In the genomic region with DNA sequence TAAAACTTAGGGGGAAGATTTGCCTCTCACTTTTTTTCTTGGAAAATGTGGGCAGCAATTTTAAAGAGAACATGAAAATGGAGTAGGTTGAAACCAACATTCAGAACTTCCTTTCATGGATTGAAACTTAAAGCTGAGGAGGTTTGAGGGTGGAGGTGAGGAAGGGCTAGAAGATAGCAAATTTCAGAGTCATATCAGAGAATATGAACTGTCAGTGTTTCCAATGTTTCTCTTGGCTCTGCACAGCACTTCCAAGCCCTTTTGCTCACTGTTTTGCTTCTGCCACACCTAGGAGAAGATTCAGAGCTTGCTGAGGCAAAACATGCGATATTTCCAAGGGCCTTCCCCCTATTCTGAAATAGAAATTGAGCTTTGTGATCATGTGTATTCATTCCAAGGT, we compare ENCODE assay signal across 8 cellular contexts.
A peak's percentile ranks its signal among the peaks of the same experiment; 100 is the strongest.
DNase-seq lines count a peak whose midpoint lies in the region; ATAC-seq and TF ChIP-seq lines count a peak whose summit lies in the region.

No MANE protein-coding gene starts in this region.

- TF ChIP-seq POLR2A in erythroblast (IDR thresholded peaks at IDR 0.05; ENCODE audit: low read length) = no peak

- peak overlapping the region; percentile 64 to 94 for H3K4me3 ChIP-seq in foreskin fibroblast (ENCODE audit: low read depth in 1 of 2, low read length in 2 of 2)

- H3K4me3 Mint-ChIP-seq in Calu3 (ENCODE audit: low read depth, unreplicated experiment) (peak overlapping the region; percentile 81), progenitor cell of endocrine pancreas (ENCODE audit: low read depth) (peak overlapping the region; percentile 94)
- H3K4me3 Mint-ChIP-seq in activated CD4-positive, alpha-beta memory T cell treated with anti-CD3 and anti-CD28 coated beads for 36 hours = no peak overlapping the region
- no peak overlapping the region for H3K4me3 Mint-ChIP-seq in stimulated activated naive B cell treated with anti-CD40 and anti-IgM and Interleukin-4, amounts not matched to agents 10 μg/mL and 1 μg/mL and 100 μg/mL, for 72 hours
- no peak overlapping the region for H3K4me3 Mint-ChIP-seq in effector memory CD8-positive, alpha-beta T cell

- H3K9me3 Mint-ChIP-seq in Calu3 (ENCODE audit: low read depth, unreplicated experiment) (no peaks in the 10 kb centered on the region), progenitor cell of endocrine pancreas (ENCODE audit: low read depth) (no peaks in the 10 kb centered on the region)
- H3K9me3 Mint-ChIP-seq in activated CD4-positive, alpha-beta memory T cell treated with anti-CD3 and anti-CD28 coated beads for 36 hours = no peaks in the 10 kb centered on the region
- H3K9me3 Mint-ChIP-seq in stimulated activated naive B cell treated with anti-CD40 and anti-IgM and Interleukin-4, amounts not matched to agents 10 μg/mL and 1 μg/mL and 100 μg/mL, for 72 hours = no peaks in the 10 kb centered on the region
- no peaks in the 10 kb centered on the region for H3K9me3 Mint-ChIP-seq in effector memory CD8-positive, alpha-beta T cell

- H3K27ac Mint-ChIP-seq in Calu3 (ENCODE audit: unreplicated experiment) = peak overlapping the region; percentile 97
- peak overlapping the region; percentile 5 for H3K27ac Mint-ChIP-seq in activated CD4-positive, alpha-beta memory T cell treated with anti-CD3 and anti-CD28 coated beads for 36 hours
- H3K27ac Mint-ChIP-seq in progenitor cell of endocrine pancreas = peak overlapping the region; percentile 89
- no peak overlapping the region for H3K27ac Mint-ChIP-seq in stimulated activated naive B cell treated with anti-CD40 and anti-IgM and Interleukin-4, amounts not matched to agents 10 μg/mL and 1 μg/mL and 100 μg/mL, for 72 hours
- H3K27ac Mint-ChIP-seq in effector memory CD8-positive, alpha-beta T cell = no peak overlapping the region

- intact Hi-C loops in Calu3 (cut with micrococcal nuclease; ENCODE audit: unreplicated experiment) = loop anchor here (2.0 kb wide), 2 partner anchors 39 to 93 kb away; no protein-coding TSS in a partner anchor
- intact Hi-C loops in activated CD4-positive, alpha-beta memory T cell treated with anti-CD3 and anti-CD28 coated beads for 36 hours (cut with micrococcal nuclease) = loop anchor here (2.0 kb wide), 2 partner anchors 137 to 281 kb away; partner anchors contain the start of gene AOPEP

- no peaks in the 10 kb centered on the region for H3K27me3 Mint-ChIP-seq in Calu3 (ENCODE audit: unreplicated experiment)
- peaks cover 14% of the 10 kb centered on the region for H3K27me3 Mint-ChIP-seq in activated CD4-positive, alpha-beta memory T cell treated with anti-CD3 and anti-CD28 coated beads for 36 hours
- H3K27me3 Mint-ChIP-seq in progenitor cell of endocrine pancreas = no peaks in the 10 kb centered on the region
- peaks cover 13 to 22% of the 10 kb centered on the region in 2 donors for H3K27me3 Mint-ChIP-seq in stimulated activated naive B cell treated with anti-CD40 and anti-IgM and Interleukin-4, amounts not matched to agents 10 μg/mL and 1 μg/mL and 100 μg/mL, for 72 hours
- H3K27me3 Mint-ChIP-seq in effector memory CD8-positive, alpha-beta T cell = peaks cover 9 to 17% of the 10 kb centered on the region in 2 donors

- CTCF ChIA-PET in Calu3 (lab: Charles Lee) = interaction anchor here (0.6 kb wide), 1 partner anchor 139 kb away, joined by 3 read pairs; no protein-coding TSS in a partner anchor
- CTCF ChIA-PET in activated CD4-positive, alpha-beta memory T cell treated with anti-CD3 and anti-CD28 coated beads for 36 hours (lab: Charles Lee) = interaction anchor here (1.1 to 2.0 kb wide), 3 partner anchors 124 to 326 kb away, joined by 3 to 5 read pairs (median 4); no protein-coding TSS in a partner anchor

- no peak for TF ChIP-seq CTCF in Calu3 (IDR thresholded peaks at IDR 0.05; ENCODE audit: unreplicated experiment)
- no peak for TF ChIP-seq CTCF in foreskin fibroblast (IDR thresholded peaks at IDR 0.05; ENCODE audit: low read depth, low read length)
- no peak for TF ChIP-seq CTCF in progenitor cell of endocrine pancreas (IDR thresholded peaks at IDR 0.05; ENCODE audit: unreplicated experiment)

- POLR2A ChIA-PET in activated CD4-positive, alpha-beta memory T cell treated with anti-CD3 and anti-CD28 coated beads for 36 hours (lab: Charles Lee) = interaction anchor here (0.7 kb wide), 1 partner anchor 129 kb away, joined by 3 read pairs; no protein-coding TSS in a partner anchor

- H3K36me3 Mint-ChIP-seq in Calu3 (ENCODE audit: insufficient read depth, unreplicated experiment) (peaks cover 75% of the 10 kb centered on the region), progenitor cell of endocrine pancreas (ENCODE audit: insufficient read depth) (peaks cover 10% of the 10 kb centered on the region)
- H3K36me3 Mint-ChIP-seq in activated CD4-positive, alpha-beta memory T cell treated with anti-CD3 and anti-CD28 coated beads for 36 hours = peaks cover 2% of the 10 kb centered on the region
- peaks cover 2 to 3% of the 10 kb centered on the region in 2 donors for H3K36me3 Mint-ChIP-seq in stimulated activated naive B cell treated with anti-CD40 and anti-IgM and Interleukin-4, amounts not matched to agents 10 μg/mL and 1 μg/mL and 100 μg/mL, for 72 hours
- peaks cover 5% of the 10 kb centered on the region for H3K36me3 Mint-ChIP-seq in effector memory CD8-positive, alpha-beta T cell (ENCODE audit: insufficient read depth)

- BruUV-seq in Calu3 (replicated peaks; lab: Mats Ljungman, UMichigan) = no TSS peak

- H3K4me1 Mint-ChIP-seq in Calu3 (ENCODE audit: low read depth, unreplicated experiment) = peaks cover 22% of the 10 kb centered on the region
- H3K4me1 Mint-ChIP-seq in activated CD4-positive, alpha-beta memory T cell treated with anti-CD3 and anti-CD28 coated beads for 36 hours (ENCODE audit: low read depth) = peaks cover 28% of the 10 kb centered on the region
- peaks cover 42% of the 10 kb centered on the region for H3K4me1 Mint-ChIP-seq in progenitor cell of endocrine pancreas (ENCODE audit: low read depth)
- peaks cover 6 to 7% of the 10 kb centered on the region in 2 donors for H3K4me1 Mint-ChIP-seq in stimulated activated naive B cell treated with anti-CD40 and anti-IgM and Interleukin-4, amounts not matched to agents 10 μg/mL and 1 μg/mL and 100 μg/mL, for 72 hours
- peaks cover 2 to 5% of the 10 kb centered on the region in 2 donors for H3K4me1 Mint-ChIP-seq in effector memory CD8-positive, alpha-beta T cell (ENCODE audit: low read depth in 2 of 2)

- DNase-seq in Calu3 (no peak), foreskin fibroblast (peak in 1 of 2 donors; percentile 65), progenitor cell of endocrine pancreas (ENCODE audit: low spot score, unreplicated experiment) (no peak), ecto neural progenitor cell (ENCODE audit: low spot score) (no peak), erythroblast (lab: John Stamatoyannopoulos, UW) (no peak)
- no peak for DNase-seq in activated CD4-positive, alpha-beta memory T cell treated with anti-CD3 and anti-CD28 coated beads for 36 hours
- DNase-seq in stimulated activated naive B cell treated with anti-CD40 and anti-IgM and Interleukin-4, amounts not matched to agents 10 μg/mL and 1 μg/mL and 100 μg/mL, for 72 hours = no peak
- DNase-seq in effector memory CD8-positive, alpha-beta T cell = no peak

- ATAC-seq in stimulated activated naive B cell treated with anti-CD40 and anti-IgM and Interleukin-4, amounts not matched to agents 10 μg/mL and 1 μg/mL and 100 μg/mL, for 72 hours (replicated peaks) = no peak
- ATAC-seq in effector memory CD8-positive, alpha-beta T cell (replicated peaks) = no peak

Comparison
In these comparisons a context has a peak if more than half of its experiments do, and no peak if none do; other contexts are left out.
1. H3K27ac Mint-ChIP-seq: peak in Calu3 (single experiment), activated CD4-positive, alpha-beta memory T cell treated with anti-CD3 and anti-CD28 coated beads for 36 hours (single experiment) and progenitor cell of endocrine pancreas (single experiment); none in stimulated activated naive B cell treated with anti-CD40 and anti-IgM and Interleukin-4, amounts not matched to agents 10 μg/mL and 1 μg/mL and 100 μg/mL, for 72 hours (single experiment) and effector memory CD8-positive, alpha-beta T cell (0 of 2).
2. H3K4me3 Mint-ChIP-seq: peak in Calu3 (single experiment) and progenitor cell of endocrine pancreas (single experiment); none in activated CD4-positive, alpha-beta memory T cell treated with anti-CD3 and anti-CD28 coated beads for 36 hours (single experiment), stimulated activated naive B cell treated with anti-CD40 and anti-IgM and Interleukin-4, amounts not matched to agents 10 μg/mL and 1 μg/mL and 100 μg/mL, for 72 hours (0 of 2) and effector memory CD8-positive, alpha-beta T cell (0 of 2).